In genomic region chr4:94763500-94763899, GRCh38 we compare ENCODE assay signal across 22 cellular contexts. TPM values are rescaled to one million over a fixed set of nuclear protein-coding genes. Genes with fewer than 3 reads are reported as not detected.
"Had no signal": no experiment of that assay in that cellular context is flagged by ENCODE, and none has a peak within 500 bp of the region (broad histone marks: within the 10 kb centered on the region; RNA-seq: fewer than 3 reads in every experiment).

No MANE protein-coding gene starts in this region.

- H3K9me3 ChIP-seq: mucosa of descending colon, neutrophil, pancreas, right lobe of liver, thyroid gland, vagina had no signal

- H3K4me1 ChIP-seq: foreskin keratinocyte, pancreas, right lobe of liver, thyroid gland had no signal

- ATAC-seq: foreskin keratinocyte; left lobe of liver; mucosa of descending colon; natural killer cell treated with Interleukin-12 subunit alpha and Interleukin-12 subunit beta and Interleukin-15 and Interleukin-18, amount 100 ng/mL, for 72 hours; pancreas; right lobe of liver; stimulated activated naive CD8-positive, alpha-beta T cell treated with anti-CD3 and anti-CD28 coated beads, Interleukin-15, amount 100 ng/mL, for 72 hours had no signal

- H3K36me3 ChIP-seq: neutrophil, pancreas, right lobe of liver, thyroid gland, vagina had no signal

- H3K27me3 ChIP-seq: pancreas, right lobe of liver, thyroid gland, vagina had no signal

- H3K27ac ChIP-seq: dorsolateral prefrontal cortex, foreskin keratinocyte, neutrophil, pancreas, right lobe of liver, thyroid gland, vagina had no signal

- H3K4me3 ChIP-seq: dorsolateral prefrontal cortex, mucosa of descending colon, pancreas, right lobe of liver, thyroid gland, vagina had no signal

- DNase-seq: dorsolateral prefrontal cortex; effector CD4-positive, alpha-beta T cell; kidney; mesenchymal stem cell; mucosa of descending colon; naive B cell; pancreas; right lobe of liver; small intestine; stimulated activated CD4-positive, alpha-beta T cell treated with anti-CD3 and anti-CD28 coated beads, Interleukin-12 subunit alpha, Interleukin-12 subunit beta, amount 100 ng/mL, for 4 hours; stimulated activated CD4-positive, alpha-beta T cell treated with anti-CD3 and anti-CD28 coated beads, Interleukin-1b, Interleukin-23, amount 100 ng/mL, for 48 hours; stimulated activated CD4-positive, alpha-beta T cell treated with anti-CD3 and anti-CD28 coated beads, Interleukin-4, amount 100 ng/mL, for 1 hour; stimulated activated CD8-positive, alpha-beta memory T cell treated with anti-CD3 and anti-CD28 coated beads, Interleukin-4, amount 100 ng/mL, for 48 hours; stimulated activated naive CD4-positive, alpha-beta T cell; stimulated activated naive CD8-positive, alpha-beta T cell treated with anti-CD3 and anti-CD28 coated beads, Interleukin-15, amount 100 ng/mL, for 72 hours; thyroid gland; trophoblast cell had no signal

RNA-seq across cellular contexts. Expression of gene BMPR1B, which starts 5.7 kb away (rescaled TPM):
- total RNA-seq: natural killer cell treated with Interleukin-12 subunit alpha and Interleukin-12 subunit beta and Interleukin-15 and Interleukin-18, amount 100 ng/mL, for 72 hours had no signal
